In the genomic region with DNA sequence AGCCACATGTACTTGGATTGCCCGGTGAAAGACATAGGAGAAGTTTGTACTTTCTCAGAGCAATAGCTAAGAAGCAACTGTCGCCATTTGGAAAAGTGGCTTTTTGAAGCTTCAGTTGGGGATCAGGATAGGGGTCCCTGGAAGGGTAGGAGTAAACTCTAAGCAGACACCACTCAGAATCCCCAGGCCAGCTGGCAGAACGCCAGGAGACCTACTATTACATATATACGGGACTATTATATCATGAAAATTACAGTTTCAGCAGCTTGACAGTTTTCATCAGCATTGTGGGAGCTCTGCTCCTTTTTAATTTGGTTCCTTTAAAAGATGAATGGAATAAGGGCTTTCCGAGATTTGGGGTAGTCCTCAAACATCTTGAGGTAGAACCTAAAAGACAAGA, we compare ENCODE assay signal across 22 cellular contexts. TPM values are rescaled to one million over a fixed set of nuclear protein-coding genes. Genes with fewer than 3 reads are reported as not detected.
"Had no signal": no experiment of that assay in that cellular context is flagged by ENCODE, and none has a peak within 500 bp of the region (broad histone marks: within the 10 kb centered on the region; RNA-seq: fewer than 3 reads in every experiment).

No MANE protein-coding gene starts in this region.

- H3K9me3 ChIP-seq: SK-N-SH had no signal

- DNase-seq: KBM-7; MV-4-11; NCI-H1048; NCI-H1105; NCI-H1436 treated with DMSO at 0.1 percent for 48 hours; NCI-H1694; NCI-H187 treated with DMSO at 0.1 percent for 48 hours; NCI-H2029 treated with DMSO at 0.1 percent for 48 hours; NCI-H2107; NCI-H2171 treated with DMSO at 0.1 percent for 48 hours; NCI-H345; NCI-H446 treated with DMSO at 0.1 percent for 48 hours; NCI-H510A treated with DMSO at 0.1 percent for 48 hours; NCI-H526; NCI-H748 treated with DMSO at 0.1 percent for 48 hours; NK-92 treated with Interleukin-12 subunit alpha and Interleukin-12 subunit beta, amount 100 ng/mL, for 24 hours; PC-3; SHP77; SK-N-SH; T-helper 1 cell had no signal

- ATAC-seq: Panc1, PC-3 had no signal

RNA-seq across cellular contexts. Expression of a gene that starts 54.9 kb away (rescaled TPM):
- polyA plus RNA-seq: IgD-negative memory B cell, SK-N-SH had no signal
